33 cellular contexts compared by ENCODE assay signal in the genomic region with DNA sequence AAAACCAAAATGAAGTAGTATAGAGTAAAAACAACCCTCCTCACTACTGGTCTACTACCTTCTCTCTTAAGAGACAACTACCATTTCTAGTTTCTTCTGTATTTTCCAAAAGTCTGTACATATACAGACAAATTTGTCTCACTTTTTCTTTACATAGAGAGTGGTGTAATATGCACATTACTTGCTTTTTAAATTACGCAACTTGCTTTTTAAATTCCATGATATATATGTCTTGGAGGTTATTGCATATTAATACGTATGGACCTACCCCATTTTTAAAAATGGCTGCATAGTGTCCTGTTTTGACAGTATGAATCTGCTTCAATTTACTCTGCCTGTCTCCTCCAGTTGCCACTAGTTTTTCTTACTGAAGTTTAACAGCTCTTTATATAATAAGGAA. TPM values are rescaled to one million over a fixed set of nuclear protein-coding genes. Genes with fewer than 3 reads are reported as not detected.
"Had no signal": no experiment of that assay in that cellular context is flagged by ENCODE, and none has a peak within 500 bp of the region (broad histone marks: within the 10 kb centered on the region; RNA-seq: fewer than 3 reads in every experiment).

No MANE protein-coding gene starts in this region.

- H2AFZ ChIP-seq: parathyroid adenoma had no signal

- H3K9me3 ChIP-seq: neutrophil, ovary, psoas muscle, suprapubic skin, testis, tibial artery, transverse colon, upper lobe of right lung, uterus had no signal

- H3K79me2 ChIP-seq: parathyroid adenoma had no signal

- H3K4me3 ChIP-seq: ovary, psoas muscle, skin epidermis, smooth muscle cell, suprapubic skin, testis, tibial artery, transverse colon, upper lobe of right lung, uterus had no signal

- H3K27me3 ChIP-seq: neutrophil, ovary, suprapubic skin, testis, tibial artery, transverse colon, upper lobe of right lung, uterus had no signal

- H3K4me1 ChIP-seq: parathyroid adenoma, psoas muscle, suprapubic skin, tibial artery, upper lobe of right lung, uterus had no signal

- H3K4me2 ChIP-seq: smooth muscle cell had no signal

- ATAC-seq: naive thymus-derived CD8-positive, alpha-beta T cell; natural killer cell treated with Interleukin-12 subunit alpha and Interleukin-12 subunit beta and Interleukin-15 and Interleukin-18, amount 100 ng/mL, for 72 hours; psoas muscle; right cardiac atrium; sciatic nerve; stimulated activated memory B cell treated with anti-CD40 and anti-IgM and Interleukin-4, amounts not matched to agents 10 μg/mL and 1 μg/mL and 100 μg/mL, for 72 hours; stimulated activated naive CD8-positive, alpha-beta T cell treated with anti-CD3 and anti-CD28 coated beads, Interleukin-15, amount 100 ng/mL, for 72 hours; stimulated activated naive CD8-positive, alpha-beta T cell treated with anti-CD3 and anti-CD28 coated beads, Interleukin-15, Interleukin-2, amounts not matched to agents 100 U/mL and 50 U/mL, for 24 hours; upper lobe of right lung had no signal

- H3K27ac ChIP-seq: neutrophil, ovary, parathyroid adenoma, psoas muscle, skin epidermis, suprapubic skin, tibial artery, transverse colon, upper lobe of right lung, uterus had no signal

- H3K9ac ChIP-seq: parathyroid adenoma had no signal

- H3K36me3 ChIP-seq: ovary, uterus had no signal

- DNase-seq: naive B cell; naive thymus-derived CD8-positive, alpha-beta T cell; nephron progenitor cell; nucleus accumbens; ovary; psoas muscle; right cardiac atrium; stimulated activated CD4-positive, alpha-beta T cell treated with anti-CD3 and anti-CD28 coated beads, Interleukin-1b, Interleukin-23, amount 100 ng/mL, for 48 hours; stimulated activated CD4-positive, alpha-beta T cell treated with anti-CD3 and anti-CD28 coated beads, Interleukin-4, amount 100 ng/mL, for 1 hour; stimulated activated CD4-positive, alpha-beta T cell treated with anti-CD3 and anti-CD28 coated beads, Interleukin-4, amount 100 ng/mL, for 4 hours; stimulated activated CD8-positive, alpha-beta memory T cell treated with anti-CD3 and anti-CD28 coated beads, Interleukin-4, amount 100 ng/mL, for 48 hours; stimulated activated naive CD4-positive, alpha-beta T cell; stimulated activated naive CD8-positive, alpha-beta T cell treated with anti-CD3 and anti-CD28 coated beads, Interleukin-15, amount 100 ng/mL, for 72 hours; stimulated activated naive CD8-positive, alpha-beta T cell treated with anti-CD3 and anti-CD28 coated beads, Interleukin-15, Interleukin-2, amounts not matched to agents 100 U/mL and 50 U/mL, for 24 hours; substantia nigra; testis; tibial artery; transverse colon; uterus had no signal

RNA-seq across cellular contexts. Expression of gene AQP8, which starts 42.5 kb away (rescaled TPM):
- total RNA-seq: naive thymus-derived CD8-positive, alpha-beta T cell; neural crest cell; osteoblast; ovary; progenitor cell of endocrine pancreas; renal cortical epithelial cell; right cardiac atrium; sciatic nerve; smooth muscle cell; suprapubic skin; upper lobe of right lung; urinary bladder had no signal
- polyA plus RNA-seq: naive thymus-derived CD8-positive, alpha-beta T cell; right cardiac atrium; smooth muscle cell; urinary bladder had no signal
